Comparison of ENCODE assay signal across 9 cellular contexts in the genomic region with DNA sequence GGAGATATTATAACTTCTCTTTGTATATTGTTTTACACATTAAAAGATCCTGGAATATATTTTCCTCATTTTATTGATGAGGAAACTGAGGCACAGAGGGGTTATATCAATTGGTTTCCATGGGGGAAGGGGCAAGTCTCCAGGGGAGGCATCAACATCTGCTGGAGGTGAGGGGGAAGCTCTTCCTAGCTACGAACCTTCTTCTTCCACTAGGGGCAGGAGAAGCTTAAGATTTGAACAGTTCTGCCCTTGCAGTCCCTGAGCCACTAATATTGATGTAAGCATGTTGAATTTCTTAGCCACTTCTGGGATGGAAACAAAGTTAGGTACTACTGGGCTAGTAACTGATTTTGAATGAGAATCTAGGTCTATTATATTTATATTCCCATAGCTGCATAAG.
A peak's percentile ranks its signal among the peaks of the same experiment; 100 is the strongest.
DNase-seq lines count a peak whose midpoint lies in the region; ATAC-seq and TF ChIP-seq lines count a peak whose summit lies in the region.
"Had no signal": no experiment of that assay in that cellular context is flagged by ENCODE, and none has a peak within 500 bp of the region (broad histone marks: within the 10 kb centered on the region; RNA-seq: fewer than 3 reads in every experiment).

No MANE protein-coding gene starts in this region.

- peak; percentile 66 for TF ChIP-seq CTCF in astrocyte of the cerebellum (IDR thresholded peaks at IDR 0.05; ENCODE audit: low read depth, low read length, missing control alignments)

- in situ Hi-C loops in astrocyte of the cerebellum (cut with HindIII; ENCODE audit: low sequenced_read_pairs) = no loop called here

- intact Hi-C loops in posterior cingulate gyrus (cut with DNase I) = no loop called here

- DNase-seq in SHP77 (lab: John Stamatoyannopoulos, UW) (peak; percentile 5 to 23), SHP77 treated with DMSO at 0.1 percent for 48 hours (lab: John Stamatoyannopoulos, UW) (no peak), astrocyte of the cerebellum (ENCODE audit: low read depth) (no peak), renal cortical epithelial cell (ENCODE audit: low read depth) (peak; percentile 32), posterior cingulate gyrus (no peak), GF-D8 (lab: John Stamatoyannopoulos, UW) (no peak)
- DNase-seq: pancreas had no signal

- peak; percentile 62 for ATAC-seq in HG03378 (IDR thresholded peaks at IDR 0.05; ENCODE audit: unreplicated experiment)
- no peak for ATAC-seq in GM19452 (IDR thresholded peaks at IDR 0.05; ENCODE audit: unreplicated experiment)

- no peak overlapping the region for H3K4me3 ChIP-seq in astrocyte of the cerebellum (ENCODE audit: low read depth, low read length)
- H3K4me3 ChIP-seq: pancreas had no signal

Comparison
In these comparisons a context has a peak if more than half of its experiments do, and no peak if none do; other contexts are left out.
1. DNase-seq: peak in SHP77 (2 of 2) and renal cortical epithelial cell (single experiment); none in SHP77 treated with DMSO at 0.1 percent for 48 hours (single experiment), astrocyte of the cerebellum (single experiment), posterior cingulate gyrus (0 of 10) and GF-D8 (single experiment).